Comparison of ENCODE assay signal across 14 cellular contexts in genomic region chr2:55158111-55158814, GRCh38.
DNase-seq lines count a peak whose midpoint lies in the region; ATAC-seq, FAIRE-seq and TF ChIP-seq lines count a peak whose summit lies in the region.
"Had no signal": no experiment of that assay in that cellular context is flagged by ENCODE, and none has a peak within 500 bp of the region (broad histone marks: within the 10 kb centered on the region; RNA-seq: fewer than 3 reads in every experiment).

No MANE protein-coding gene starts in this region.

- H3K27me3 ChIP-seq in HepG2 (ENCODE audit: control insufficient read depth in 1 of 2, insufficient read depth in 2 of 2, low read length in 2 of 2) (peaks cover 2 to 63% of the 10 kb centered on the region in 2 experiments; a peak in 4 of 5 replicates), subcutaneous abdominal adipose tissue (ENCODE audit: control insufficient read depth in 5 of 5, insufficient read depth in 4 of 5, low read length in 5 of 5) (no peaks in the 10 kb centered on the region)
- H3K27me3 ChIP-seq: heart left ventricle had no signal

- intact Hi-C loops in HepG2 (cut with micrococcal nuclease; ENCODE audit: unreplicated experiment) = no loop called here
- intact Hi-C loops in activated CD4-positive, alpha-beta T cell treated with anti-CD3 and anti-CD28 coated beads, Interleukin-2, amount 10 ng/mL, durations not matched to agents 24 days and 14 days (cut with micrococcal nuclease) = no loop called here

- H3K4me3 Mint-ChIP-seq in activated CD4-positive, alpha-beta T cell treated with anti-CD3 and anti-CD28 coated beads, Interleukin-2, amount 10 ng/mL, durations not matched to agents 24 days and 14 days = no peak overlapping the region

- H3K27ac ChIP-seq in HepG2 (ENCODE audit: extremely low read length, insufficient read depth, low read length) = no peak overlapping the region
- peak overlapping the region; percentile 66 for H3K27ac ChIP-seq in subcutaneous abdominal adipose tissue (ENCODE audit: low read depth, low read length)
- H3K27ac ChIP-seq: C4-2B, parathyroid adenoma had no signal

- H3K4me1 Mint-ChIP-seq in activated CD4-positive, alpha-beta T cell treated with anti-CD3 and anti-CD28 coated beads, Interleukin-2, amount 10 ng/mL, durations not matched to agents 24 days and 14 days = peaks cover 6% of the 10 kb centered on the region

- no peaks in the 10 kb centered on the region for H3K36me3 Mint-ChIP-seq in activated CD4-positive, alpha-beta T cell treated with anti-CD3 and anti-CD28 coated beads, Interleukin-2, amount 10 ng/mL, durations not matched to agents 24 days and 14 days (ENCODE audit: low read depth)

- no peaks in the 10 kb centered on the region for H3K79me2 ChIP-seq in HepG2 (ENCODE audit: insufficient read depth, low read length)
- H3K79me2 ChIP-seq: parathyroid adenoma had no signal

- DNase-seq in UCSD-AML1 (lab: John Stamatoyannopoulos, UW; ENCODE audit: unreplicated experiment) (peak; percentile 25), HepG2 (ENCODE audit: low spot score) (no peak), NCI-H69 (lab: John Stamatoyannopoulos, UW) (no peak), NCI-H526 (lab: John Stamatoyannopoulos, UW) (no peak)
- DNase-seq in activated CD4-positive, alpha-beta T cell treated with anti-CD3 and anti-CD28 coated beads, Interleukin-2, amount 10 ng/mL, durations not matched to agents 24 days and 14 days = no peak
- DNase-seq: NCI-H2081; stimulated activated naive CD8-positive, alpha-beta T cell treated with anti-CD3 and anti-CD28 coated beads, Interleukin-15, Interleukin-2, amounts not matched to agents 100 U/mL and 50 U/mL, for 24 hours; SW 1271 had no signal

- H3K9me3 ChIP-seq in HepG2 (ENCODE audit: low read length) (no peaks in the 10 kb centered on the region), subcutaneous abdominal adipose tissue (ENCODE audit: control insufficient read depth in 5 of 5, low read length in 5 of 5) (no peaks in the 10 kb centered on the region)
- H3K9me3 ChIP-seq: heart left ventricle had no signal

- peaks cover 3% of the 10 kb centered on the region for H3K27me3 Mint-ChIP-seq in activated CD4-positive, alpha-beta T cell treated with anti-CD3 and anti-CD28 coated beads, Interleukin-2, amount 10 ng/mL, durations not matched to agents 24 days and 14 days

- no peak for TF ChIP-seq RAD21 in HepG2 (CRISPR knock-in tag; IDR thresholded peaks at IDR 0.05)

- POLR2A ChIA-PET in HepG2 (lab: Yijun Ruan, JAX) = no interaction called here

- no peak overlapping the region for H3K27ac Mint-ChIP-seq in activated CD4-positive, alpha-beta T cell treated with anti-CD3 and anti-CD28 coated beads, Interleukin-2, amount 10 ng/mL, durations not matched to agents 24 days and 14 days

- no peak overlapping the region for H2AFZ ChIP-seq in HepG2 (ENCODE audit: low read length)
- H2AFZ ChIP-seq: parathyroid adenoma had no signal

- peaks cover 62% of the 10 kb centered on the region for H3K4me1 ChIP-seq in HepG2 (ENCODE audit: insufficient read depth, low read length)
- peaks cover 18 to 93% (median 83%) of the 10 kb centered on the region in 5 donors for H3K4me1 ChIP-seq in subcutaneous abdominal adipose tissue (ENCODE audit: control insufficient read depth in 5 of 5, insufficient read depth in 5 of 5, low read length in 5 of 5)

- no peak overlapping the region for H3K4me2 ChIP-seq in HepG2 (ENCODE audit: low read depth, low read length)

- FAIRE-seq in HepG2 (lab: Jason Lieb, UNC) = no peak

- WGBS in HepG2 (ENCODE audit: low lambda C conversion rate) = 45% methylated on average over 10 of the region's 10 CpGs

- H3K36me3 ChIP-seq in HepG2 (replicated peaks in 1 of 2; ENCODE audit: control insufficient read depth in 1 of 2, insufficient read depth in 2 of 2, low read length in 2 of 2) (no peaks in the 10 kb centered on the region), subcutaneous abdominal adipose tissue (ENCODE audit: control insufficient read depth in 5 of 5, insufficient read depth in 5 of 5, low read length in 5 of 5) (no peaks in the 10 kb centered on the region)
- H3K36me3 ChIP-seq: heart left ventricle had no signal

- CTCF ChIA-PET in HepG2 (lab: Yijun Ruan, JAX; ENCODE audit: low intra/inter-chr PET ratio, low total read pairs) = no interaction called here

- TF ChIP-seq EP300 in HepG2 (IDR thresholded peaks at IDR 0.05; ENCODE audit: low read depth in 2 of 2, low read length in 2 of 2) (no peak), HepG2 (CRISPR knock-in tag; IDR thresholded peaks at IDR 0.05; ENCODE audit: borderline replicate concordance) (no peak)

- no peak for TF ChIP-seq CTCF in HepG2 (CRISPR knock-in tag; IDR thresholded peaks at IDR 0.05)

- in situ Hi-C loops in HepG2 (cut with HindIII; ENCODE audit: extremely low pct_ligation_motif_present, low pct_unique_long_range_greater_than_20kb) = no loop called here

- no peaks in the 10 kb centered on the region for H3K9me3 Mint-ChIP-seq in activated CD4-positive, alpha-beta T cell treated with anti-CD3 and anti-CD28 coated beads, Interleukin-2, amount 10 ng/mL, durations not matched to agents 24 days and 14 days

- H3K4me3 ChIP-seq in HepG2 (replicated peaks in 1 of 3; ENCODE audit: insufficient read depth in 1 of 3, low read depth in 2 of 3, low read length in 3 of 3) = no peak overlapping the region
- H3K4me3 ChIP-seq in subcutaneous abdominal adipose tissue (ENCODE audit: low read depth in 1 of 5, low read length in 5 of 5) = no peak overlapping the region
- H3K4me3 ChIP-seq: heart left ventricle had no signal

- no peak for TF ChIP-seq POLR2A in HepG2 (IDR thresholded peaks at IDR 0.05; ENCODE audit: insufficient read depth in 1 of 2, low read depth in 2 of 2, low read length in 2 of 2)

- H4K20me1 ChIP-seq in HepG2 (ENCODE audit: insufficient read depth, low read length) = no peaks in the 10 kb centered on the region

- ATAC-seq in HG02610 (IDR thresholded peaks at IDR 0.05; ENCODE audit: unreplicated experiment) (peak; percentile 16), HepG2 (no peak), HG02798 (IDR thresholded peaks at IDR 0.05; ENCODE audit: poor library complexity, unreplicated experiment) (no peak)

- no TSS peak for BruUV-seq in HepG2 (replicated peaks; lab: Mats Ljungman, UMichigan)

- H3K9ac ChIP-seq in HepG2 (ENCODE audit: insufficient read depth, low read depth, low read length) (no peak overlapping the region), subcutaneous abdominal adipose tissue (ENCODE audit: low read length in 5 of 5) (no peak overlapping the region)
- H3K9ac ChIP-seq: parathyroid adenoma had no signal

TF ChIP-seq in HepG2, 621 proteins besides CTCF, POLR2A, EP300 and RAD21:
- no peak for TF ChIP-seq AHR (CRISPR knock-in tag; IDR thresholded peaks at IDR 0.05)
- no peak for TF ChIP-seq ZNF18 (CRISPR knock-in tag; IDR thresholded peaks at IDR 0.05; ENCODE audit: insufficient replicate concordance)
- TF ChIP-seq ZNF766 (CRISPR knock-in tag; IDR thresholded peaks at IDR 0.05; ENCODE audit: borderline replicate concordance) = no peak
- peak; percentile 76 for TF ChIP-seq ZNF629 (CRISPR knock-in tag; conservative IDR thresholded peaks at IDR 0.05)
